ENCODE assay signal across 23 cellular contexts in the genomic region with DNA sequence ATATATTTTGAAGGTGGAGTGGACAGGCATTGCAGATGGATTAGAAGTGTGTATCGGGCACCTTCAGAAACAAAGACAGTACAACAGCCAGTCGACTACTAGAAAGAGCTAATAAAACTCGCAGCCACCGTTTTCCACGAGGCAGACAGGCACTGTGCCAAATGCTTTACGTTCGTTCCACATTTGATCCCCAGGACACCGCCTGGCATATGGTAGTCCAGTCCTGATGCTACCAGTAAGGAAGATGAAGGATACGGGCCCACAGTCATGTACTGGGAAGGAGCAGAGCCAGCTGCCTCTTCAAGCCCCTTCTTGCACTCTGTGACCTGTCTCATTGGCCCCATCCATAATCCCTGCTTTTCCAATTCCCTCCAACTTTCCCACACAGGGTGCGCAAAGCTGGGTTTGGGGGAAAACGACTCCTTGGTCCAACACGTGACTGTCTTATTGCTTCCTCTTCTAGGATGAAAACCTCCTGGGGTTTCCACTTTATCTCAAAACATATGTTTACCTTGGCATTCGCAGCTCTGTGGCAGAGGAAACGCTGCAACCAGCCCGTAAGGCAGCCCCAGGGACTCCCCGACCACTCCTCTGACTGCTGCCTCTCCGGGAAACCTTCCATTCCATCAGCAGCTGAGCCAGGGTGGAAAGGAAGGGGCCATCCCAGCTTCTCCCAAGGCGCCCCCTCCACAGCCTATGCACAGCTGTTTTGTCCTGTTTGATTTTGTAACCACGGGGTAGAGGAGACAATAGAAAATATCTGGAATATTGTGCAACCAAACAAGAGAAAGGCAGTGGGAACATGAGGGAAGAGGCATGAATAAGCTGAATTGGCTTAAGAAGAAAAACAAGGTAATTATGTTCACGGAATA.
DNase-seq lines count a peak whose midpoint lies in the region; ATAC-seq and TF ChIP-seq lines count a peak whose summit lies in the region.
"Had no signal": no experiment of that assay in that cellular context is flagged by ENCODE, and none has a peak within 500 bp of the region (broad histone marks: within the 10 kb centered on the region; RNA-seq: fewer than 3 reads in every experiment).

No MANE protein-coding gene starts in this region.

- no peak overlapping the region for H4K8ac ChIP-seq in mesenchymal stem cell (ENCODE audit: low read length)

- TF ChIP-seq POLR2A in transverse colon (IDR thresholded peaks at IDR 0.05), result no peak

- no peaks in the 10 kb centered on the region for H3K9me3 Mint-ChIP-seq in stimulated activated memory B cell treated with anti-CD40 and anti-IgM and Interleukin-4, amounts not matched to agents 10 μg/mL and 1 μg/mL and 100 μg/mL, for 72 hours
- H3K9me3 Mint-ChIP-seq: activated B cell treated with CpG ODN at 0.5 μM for 24 hours; activated naive CD8-positive, alpha-beta T cell treated with anti-CD3 and anti-CD28 coated beads, Interleukin-2, amount 50 U/mL, for 24 hours; T-helper 1 cell treated with Interleukin-12 subunit alpha and Interleukin-12 subunit beta and Interleukin-4 antibody, amounts not matched to agents 30 μg/mL and 1 μg/mL, for 36 hours had no signal

- no peak overlapping the region for H2AK5ac ChIP-seq in mesenchymal stem cell (ENCODE audit: low read length, severe bottlenecking)

- H2BK15ac ChIP-seq in mesenchymal stem cell (ENCODE audit: low read depth, poor library complexity, severe bottlenecking), result no peak overlapping the region

- no peaks in the 10 kb centered on the region for H3K79me1 ChIP-seq in mesenchymal stem cell (replicated peaks; ENCODE audit: low read length, poor library complexity, severe bottlenecking)

- no peaks in the 10 kb centered on the region for H3K4me1 ChIP-seq in mesenchymal stem cell (ENCODE audit: control insufficient read depth, insufficient read depth, low read depth, low read length)
- H3K4me1 ChIP-seq in transverse colon, result no peaks in the 10 kb centered on the region
- H3K4me1 ChIP-seq: foreskin keratinocyte had no signal

- no peak for ATAC-seq in stimulated activated memory B cell treated with anti-CD40 and anti-IgM and Interleukin-4, amounts not matched to agents 10 μg/mL and 1 μg/mL and 100 μg/mL, for 72 hours
- ATAC-seq: activated naive CD8-positive, alpha-beta T cell treated with anti-CD3 and anti-CD28 coated beads, Interleukin-2, amount 50 U/mL, for 24 hours; foreskin keratinocyte; HCT116; stimulated activated naive B cell treated with anti-CD40 and anti-IgM and Interleukin-4, amounts not matched to agents 10 μg/mL and 1 μg/mL and 100 μg/mL, for 72 hours had no signal

- H2BK5ac ChIP-seq in mesenchymal stem cell (ENCODE audit: low read depth, low read length, poor library complexity, severe bottlenecking), result no peak overlapping the region

- no peak overlapping the region for H2BK120ac ChIP-seq in mesenchymal stem cell (ENCODE audit: low read depth, low read length)

- H3K4me3 ChIP-seq in fibroblast of pulmonary artery (replicated peaks; ENCODE audit: low read depth, low read length) (no peak overlapping the region), mesenchymal stem cell (ENCODE audit: insufficient read depth in 1 of 2, low read depth in 1 of 2, low read length in 2 of 2) (no peak overlapping the region), transverse colon (no peak overlapping the region)
- H3K4me3 ChIP-seq: thyroid gland had no signal

- H3K36me3 ChIP-seq in mesenchymal stem cell (ENCODE audit: control insufficient read depth in 1 of 2, insufficient read depth in 2 of 2, low read depth in 1 of 2, low read length in 2 of 2) (no peaks in the 10 kb centered on the region), transverse colon (no peaks in the 10 kb centered on the region)
- H3K36me3 ChIP-seq: thyroid gland had no signal

- no peak overlapping the region for H3K27ac Mint-ChIP-seq in stimulated activated memory B cell treated with anti-CD40 and anti-IgM and Interleukin-4, amounts not matched to agents 10 μg/mL and 1 μg/mL and 100 μg/mL, for 72 hours
- H3K27ac Mint-ChIP-seq: activated B cell treated with CpG ODN at 0.5 μM for 24 hours; activated naive CD8-positive, alpha-beta T cell treated with anti-CD3 and anti-CD28 coated beads, Interleukin-2, amount 50 U/mL, for 24 hours; CD14-positive monocyte; stimulated activated naive B cell treated with anti-CD40 and anti-IgM and Interleukin-4, amounts not matched to agents 10 μg/mL and 1 μg/mL and 100 μg/mL, for 72 hours; T-helper 1 cell treated with Interleukin-12 subunit alpha and Interleukin-12 subunit beta and Interleukin-4 antibody, amounts not matched to agents 30 μg/mL and 1 μg/mL, for 36 hours had no signal

- H3K9ac ChIP-seq in mesenchymal stem cell (ENCODE audit: low read length), result peak overlapping the region; percentile 27

- no peak overlapping the region for H3K4ac ChIP-seq in mesenchymal stem cell (ENCODE audit: low read depth in 1 of 2, low read length in 2 of 2)

- no peak overlapping the region for H2AFZ ChIP-seq in mesenchymal stem cell (ENCODE audit: low read depth, low read length)

- H3K14ac ChIP-seq in mesenchymal stem cell (ENCODE audit: low read length in 2 of 2), result no peak overlapping the region

- H3K9me3 ChIP-seq in mesenchymal stem cell (ENCODE audit: control insufficient read depth, low read length) (no peaks in the 10 kb centered on the region), transverse colon (no peaks in the 10 kb centered on the region)
- H3K9me3 ChIP-seq: thyroid gland had no signal

- in situ Hi-C loops in transverse colon (cut with MboI; ENCODE audit: low pct_ligation_motif_present in 1 of 4, low pct_unique_long_range_greater_than_20kb in 1 of 4, low sequenced_read_pairs in 3 of 4), result no loop called here

- H3K23ac ChIP-seq in mesenchymal stem cell (ENCODE audit: low read length in 2 of 2), result no peak overlapping the region

- H3K27ac ChIP-seq in mesenchymal stem cell (ENCODE audit: low read length, poor library complexity, severe bottlenecking) (no peak overlapping the region), transverse colon (no peak overlapping the region)
- H3K27ac ChIP-seq: foreskin keratinocyte, thyroid gland had no signal

- peak; percentile 5 for DNase-seq in NCI-H82 (lab: John Stamatoyannopoulos, UW)
- DNase-seq in NCI-H82 treated with DMSO at 0.1 percent for 48 hours (lab: John Stamatoyannopoulos, UW; ENCODE audit: unreplicated experiment), result no peak
- DNase-seq in fibroblast of pulmonary artery (ENCODE audit: low read depth), result peak; percentile 97
- no peak for DNase-seq in mesenchymal stem cell
- DNase-seq in transverse colon, result peak; percentile 21
- DNase-seq in iPS-NIHi7 (ENCODE audit: extremely low spot score), result no peak
- DNase-seq in activated CD4-positive, alpha-beta T cell treated with anti-CD3 and anti-CD28 coated beads for 1 hour, result no peak
- DNase-seq: activated B cell treated with CpG ODN at 0.5 μM for 24 hours; activated CD8-positive, alpha-beta memory T cell treated with anti-CD3 and anti-CD28 coated beads for 24 hours; activated naive CD8-positive, alpha-beta T cell treated with anti-CD3 and anti-CD28 coated beads, Interleukin-2, amount 50 U/mL, for 24 hours; DMS153; foreskin keratinocyte; IMR-90; naive B cell; NCI-H1930; NCI-H446 treated with DMSO at 0.1 percent for 48 hours; stimulated activated CD4-positive, alpha-beta T cell treated with anti-CD3 and anti-CD28 coated beads, Interleukin-15, amount 100 ng/mL, for 24 hours; stimulated activated naive B cell treated with anti-CD40 and anti-IgM and Interleukin-4, amounts not matched to agents 10 μg/mL and 1 μg/mL and 100 μg/mL, for 72 hours; thyroid gland had no signal

- H3K27me3 Mint-ChIP-seq in stimulated activated memory B cell treated with anti-CD40 and anti-IgM and Interleukin-4, amounts not matched to agents 10 μg/mL and 1 μg/mL and 100 μg/mL, for 72 hours, result peaks cover 19% of the 10 kb centered on the region

- H3K4me1 Mint-ChIP-seq in stimulated activated memory B cell treated with anti-CD40 and anti-IgM and Interleukin-4, amounts not matched to agents 10 μg/mL and 1 μg/mL and 100 μg/mL, for 72 hours, result no peaks in the 10 kb centered on the region
- H3K4me1 Mint-ChIP-seq: activated B cell treated with CpG ODN at 0.5 μM for 24 hours; CD14-positive monocyte; naive B cell; stimulated activated naive B cell treated with anti-CD40 and anti-IgM and Interleukin-4, amounts not matched to agents 10 μg/mL and 1 μg/mL and 100 μg/mL, for 72 hours had no signal

- TF ChIP-seq CTCF in fibroblast of pulmonary artery (IDR thresholded peaks at IDR 0.05; ENCODE audit: low read length, missing control alignments) (no peak), transverse colon (IDR thresholded peaks at IDR 0.05) (no peak)

- WGBS in mesenchymal stem cell, result 74% methylated on average over 20 of the region's 20 CpGs
- 29 to 40% methylated on average over 5 to 20 of the region's 20 CpGs for WGBS in transverse colon (ENCODE audit: low coverage in 1 of 2), 2 donors

- H3K36me3 Mint-ChIP-seq in stimulated activated memory B cell treated with anti-CD40 and anti-IgM and Interleukin-4, amounts not matched to agents 10 μg/mL and 1 μg/mL and 100 μg/mL, for 72 hours, result no peaks in the 10 kb centered on the region
- H3K36me3 Mint-ChIP-seq: CD14-positive monocyte; naive B cell; stimulated activated naive B cell treated with anti-CD40 and anti-IgM and Interleukin-4, amounts not matched to agents 10 μg/mL and 1 μg/mL and 100 μg/mL, for 72 hours had no signal

- no peak overlapping the region for H3K4me2 ChIP-seq in mesenchymal stem cell (ENCODE audit: low read length, poor library complexity, severe bottlenecking)

- no peak overlapping the region for H3K4me3 Mint-ChIP-seq in stimulated activated memory B cell treated with anti-CD40 and anti-IgM and Interleukin-4, amounts not matched to agents 10 μg/mL and 1 μg/mL and 100 μg/mL, for 72 hours
- H3K4me3 Mint-ChIP-seq: activated B cell treated with CpG ODN at 0.5 μM for 24 hours; activated naive CD8-positive, alpha-beta T cell treated with anti-CD3 and anti-CD28 coated beads, Interleukin-2, amount 50 U/mL, for 24 hours; CD14-positive monocyte; naive B cell; stimulated activated naive B cell treated with anti-CD40 and anti-IgM and Interleukin-4, amounts not matched to agents 10 μg/mL and 1 μg/mL and 100 μg/mL, for 72 hours; T-helper 1 cell treated with Interleukin-12 subunit alpha and Interleukin-12 subunit beta and Interleukin-4 antibody, amounts not matched to agents 30 μg/mL and 1 μg/mL, for 36 hours had no signal

- H3K18ac ChIP-seq in mesenchymal stem cell (ENCODE audit: low read depth in 1 of 2, low read length in 2 of 2), result no peak overlapping the region

- intact Hi-C loops in transverse colon (cut with DNase I; ENCODE audit: low total_unique reads), result no loop called here

- no peak overlapping the region for H2BK12ac ChIP-seq in mesenchymal stem cell (ENCODE audit: low read length in 2 of 2)

- TF ChIP-seq EP300 in transverse colon (IDR thresholded peaks at IDR 0.05; ENCODE audit: low read depth), result no peak

- H4K91ac ChIP-seq in mesenchymal stem cell (ENCODE audit: low read length), result no peak overlapping the region

- H3K27me3 ChIP-seq in mesenchymal stem cell (ENCODE audit: control insufficient read depth in 1 of 2, insufficient read depth in 1 of 2, low read length in 2 of 2) (peaks cover 0 to 4% of the 10 kb centered on the region in 2 experiments), transverse colon (no peaks in the 10 kb centered on the region)
- H3K27me3 ChIP-seq: thyroid gland had no signal

Comparison
In these comparisons a context has a peak if more than half of its experiments do, and no peak if none do; other contexts are left out.
1. DNase-seq: peak in NCI-H82 (single experiment), fibroblast of pulmonary artery (single experiment) and transverse colon (single experiment); none in NCI-H82 treated with DMSO at 0.1 percent for 48 hours (single experiment), mesenchymal stem cell (single experiment), iPS-NIHi7 (single experiment) and activated CD4-positive, alpha-beta T cell treated with anti-CD3 and anti-CD28 coated beads for 1 hour (single experiment).